ENCODE assay signal across 8 cellular contexts in genomic region chr19:1251233-1251502, GRCh38. TPM values are rescaled to one million over a fixed set of nuclear protein-coding genes. Genes with fewer than 3 reads are reported as not detected.
DNase-seq lines count a peak whose midpoint lies in the region; ATAC-seq and TF ChIP-seq lines count a peak whose summit lies in the region.

No MANE protein-coding gene starts in this region.

- peak overlapping the region; percentile 81 for H3K27ac ChIP-seq in Panc1 (ENCODE audit: low read length)
- peak overlapping the region; percentile 89 for H3K27ac ChIP-seq in effector memory CD4-positive, alpha-beta T cell (ENCODE audit: insufficient read depth, low read length, poor library complexity, severe bottlenecking)

- CTCF ChIA-PET in Panc1 (lab: Charles Lee): no interaction called here

- peak overlapping the region; percentile 59 to 68 for H3K4me3 ChIP-seq in Panc1 (ENCODE audit: low read depth in 2 of 2, low read length in 2 of 2)
- peak overlapping the region; percentile 96 for H3K4me3 ChIP-seq in effector memory CD4-positive, alpha-beta T cell (ENCODE audit: insufficient read depth, low read depth, low read length, poor library complexity, severe bottlenecking)
- peak overlapping the region; percentile 74 for H3K4me3 ChIP-seq in mucosa of stomach (ENCODE audit: low read length)

- BruUV-seq in Panc1 (replicated peaks; lab: Mats Ljungman, UMichigan): no TSS peak

- no peaks in the 10 kb centered on the region for H3K9me3 Mint-ChIP-seq in activated CD4-positive, alpha-beta T cell treated with anti-CD3 and anti-CD28 coated beads, Interleukin-2, amount 10 ng/mL, durations not matched to agents 24 days and 14 days

- no peak for DNase-seq in activated CD4-positive, alpha-beta T cell treated with anti-CD3 and anti-CD28 coated beads, Interleukin-2, amount 10 ng/mL, durations not matched to agents 24 days and 14 days
- no peak for DNase-seq in activated CD4-positive, alpha-beta T cell treated with anti-CD3 and anti-CD28 coated beads, Interleukin-2, amount 50 U/mL, for 4 hours
- DNase-seq in Panc1 (ENCODE audit: low read depth, low spot score) (no peak), NCI-H526 treated with DMSO at 0.1 percent for 48 hours (lab: John Stamatoyannopoulos, UW) (no peak)
- no peak for DNase-seq in effector memory CD4-positive, alpha-beta T cell

- H3K36me3 ChIP-seq in Panc1 (ENCODE audit: control insufficient read depth, insufficient read depth, low read length) (peaks cover 5% of the 10 kb centered on the region), mucosa of stomach (ENCODE audit: control insufficient read depth, insufficient read depth, low read length) (peaks cover 26% of the 10 kb centered on the region)
- H3K36me3 ChIP-seq in effector memory CD4-positive, alpha-beta T cell (ENCODE audit: control insufficient read depth, insufficient read depth, low read length): peaks cover 28% of the 10 kb centered on the region

- H3K4me1 Mint-ChIP-seq in activated CD4-positive, alpha-beta T cell treated with anti-CD3 and anti-CD28 coated beads, Interleukin-2, amount 10 ng/mL, durations not matched to agents 24 days and 14 days: peaks cover 16% of the 10 kb centered on the region

- POLR2A ChIA-PET in Panc1 (lab: Charles Lee): no interaction called here

- H3K27ac Mint-ChIP-seq in activated CD4-positive, alpha-beta T cell treated with anti-CD3 and anti-CD28 coated beads, Interleukin-2, amount 10 ng/mL, durations not matched to agents 24 days and 14 days: peak overlapping the region; percentile 90

- peak overlapping the region; percentile 97 for H3K4me3 Mint-ChIP-seq in activated CD4-positive, alpha-beta T cell treated with anti-CD3 and anti-CD28 coated beads, Interleukin-2, amount 10 ng/mL, durations not matched to agents 24 days and 14 days

- H3K27me3 Mint-ChIP-seq in activated CD4-positive, alpha-beta T cell treated with anti-CD3 and anti-CD28 coated beads, Interleukin-2, amount 10 ng/mL, durations not matched to agents 24 days and 14 days: no peaks in the 10 kb centered on the region

- H3K9me3 ChIP-seq in Panc1 (ENCODE audit: control insufficient read depth, insufficient read depth, low read depth, low read length): no peaks in the 10 kb centered on the region
- H3K9me3 ChIP-seq in effector memory CD4-positive, alpha-beta T cell (ENCODE audit: control insufficient read depth, low read length): no peaks in the 10 kb centered on the region
- no peaks in the 10 kb centered on the region for H3K9me3 ChIP-seq in mucosa of stomach (ENCODE audit: control insufficient read depth, low read length)

- no peak for TF ChIP-seq CTCF in Panc1 (IDR thresholded peaks at IDR 0.05)

- peak overlapping the region; percentile 90 for H3K9ac ChIP-seq in mucosa of stomach (ENCODE audit: low read length)

- H3K4me1 ChIP-seq in Panc1 (ENCODE audit: control insufficient read depth, insufficient read depth, low read length): peaks cover 26% of the 10 kb centered on the region
- H3K4me1 ChIP-seq in effector memory CD4-positive, alpha-beta T cell (ENCODE audit: control insufficient read depth, insufficient read depth, low read length, poor library complexity, severe bottlenecking): peaks cover 53% of the 10 kb centered on the region
- peaks cover 47% of the 10 kb centered on the region for H3K4me1 ChIP-seq in mucosa of stomach (ENCODE audit: control insufficient read depth, insufficient read depth, low read length)

- peaks cover 38% of the 10 kb centered on the region for H3K36me3 Mint-ChIP-seq in activated CD4-positive, alpha-beta T cell treated with anti-CD3 and anti-CD28 coated beads, Interleukin-2, amount 10 ng/mL, durations not matched to agents 24 days and 14 days (ENCODE audit: low read depth)

- intact Hi-C loops in activated CD4-positive, alpha-beta T cell treated with anti-CD3 and anti-CD28 coated beads, Interleukin-2, amount 10 ng/mL, durations not matched to agents 24 days and 14 days (cut with micrococcal nuclease): no loop called here
- intact Hi-C loops in Panc1 (cut with micrococcal nuclease; ENCODE audit: unreplicated experiment): no loop called here

- ATAC-seq in Panc1 (no peak), HG03520 (IDR thresholded peaks at IDR 0.05; ENCODE audit: unreplicated experiment) (no peak), HG03432 (IDR thresholded peaks at IDR 0.05; ENCODE audit: unreplicated experiment) (no peak)

- H3K27me3 ChIP-seq in Panc1 (ENCODE audit: control insufficient read depth, insufficient read depth, low read length): no peaks in the 10 kb centered on the region
- no peaks in the 10 kb centered on the region for H3K27me3 ChIP-seq in effector memory CD4-positive, alpha-beta T cell (replicated peaks; ENCODE audit: control insufficient read depth, insufficient read depth, low read length, poor library complexity, severe bottlenecking)
- H3K27me3 ChIP-seq in mucosa of stomach (ENCODE audit: control insufficient read depth, insufficient read depth, low read length): no peaks in the 10 kb centered on the region

- in situ Hi-C loops in Panc1 (cut with HindIII; ENCODE audit: low pct_unique_long_range_greater_than_20kb, low sequenced_read_pairs): no loop called here

RNA-seq across cellular contexts. Expression of gene MIDN, which starts 2.8 kb away (rescaled TPM):
- total RNA-seq in activated CD4-positive, alpha-beta T cell treated with anti-CD3 and anti-CD28 coated beads, Interleukin-2, amount 10 ng/mL, durations not matched to agents 24 days and 14 days: 72.3 and 82.4 TPM in 2 replicates
- 118 TPM for total RNA-seq in Panc1 (2021; ENCODE audit: unreplicated experiment)
- polyA plus RNA-seq in Panc1 (2012; ENCODE audit: insufficient read length): 76.9 TPM

RNA-seq across cellular contexts. Expression of gene ATP5F1D, which starts 9.6 kb away (rescaled TPM):
- total RNA-seq in activated CD4-positive, alpha-beta T cell treated with anti-CD3 and anti-CD28 coated beads, Interleukin-2, amount 10 ng/mL, durations not matched to agents 24 days and 14 days: 254 and 269 TPM in 2 replicates
- total RNA-seq in Panc1 (2021; ENCODE audit: unreplicated experiment): 218 TPM
- 365 TPM for polyA plus RNA-seq in Panc1 (2012; ENCODE audit: insufficient read length)

RNA-seq across cellular contexts. Expression of gene CBARP, which starts 13.4 kb away (rescaled TPM):
- 1.7 and 1.9 TPM in 2 replicates for total RNA-seq in activated CD4-positive, alpha-beta T cell treated with anti-CD3 and anti-CD28 coated beads, Interleukin-2, amount 10 ng/mL, durations not matched to agents 24 days and 14 days
- total RNA-seq in Panc1 (2021; ENCODE audit: unreplicated experiment): 14.5 TPM
- polyA plus RNA-seq in Panc1 (2012; ENCODE audit: insufficient read length): 16.4 TPM

RNA-seq across cellular contexts. Expression of gene CIRBP, which starts 18.0 kb away (rescaled TPM):
- 237 TPM in 2 replicates for total RNA-seq in activated CD4-positive, alpha-beta T cell treated with anti-CD3 and anti-CD28 coated beads, Interleukin-2, amount 10 ng/mL, durations not matched to agents 24 days and 14 days
- total RNA-seq in Panc1 (2021; ENCODE audit: unreplicated experiment): 66.6 TPM
- 101 TPM for polyA plus RNA-seq in Panc1 (2012; ENCODE audit: insufficient read length)

RNA-seq across cellular contexts. Expression of gene FAM174C, which starts 24.2 kb away (rescaled TPM):
- 115 and 126 TPM in 2 replicates for total RNA-seq in activated CD4-positive, alpha-beta T cell treated with anti-CD3 and anti-CD28 coated beads, Interleukin-2, amount 10 ng/mL, durations not matched to agents 24 days and 14 days
- 133 TPM for total RNA-seq in Panc1 (2021; ENCODE audit: unreplicated experiment)
- 204 TPM for polyA plus RNA-seq in Panc1 (2012; ENCODE audit: insufficient read length)
